9 cellular contexts compared by ENCODE assay signal in the genomic region with DNA sequence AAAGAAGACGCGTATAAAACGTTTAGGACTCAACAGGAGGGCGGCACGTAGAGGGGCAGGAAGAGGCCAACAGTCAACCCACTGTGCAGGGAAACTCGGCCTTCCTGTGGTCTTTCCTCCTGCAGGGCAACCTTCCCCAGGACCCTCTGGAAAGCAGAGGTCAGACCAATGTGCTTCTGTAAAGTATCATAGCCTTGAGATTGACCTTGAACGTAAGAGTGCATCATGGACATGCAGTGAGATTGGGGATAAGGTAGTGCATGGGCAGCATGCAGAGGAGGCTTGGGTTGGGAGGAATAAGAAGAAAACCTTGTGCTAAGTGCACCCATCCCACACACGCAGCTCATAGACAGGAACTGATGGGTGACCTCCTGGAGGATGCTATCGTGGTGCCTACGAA.
"Had no signal": no experiment of that assay in that cellular context is flagged by ENCODE, and none has a peak within 500 bp of the region (broad histone marks: within the 10 kb centered on the region; RNA-seq: fewer than 3 reads in every experiment).

No MANE protein-coding gene starts in this region.

- H3K27ac ChIP-seq: HL-60 had no signal

- H3K4me3 Mint-ChIP-seq: GM23338, H9, HFFc6 had no signal

- H3K27ac Mint-ChIP-seq: GM23338, H9, HFFc6 had no signal

- H3K9me3 Mint-ChIP-seq: GM23338, H9, HFFc6 had no signal

- H3K4me2 ChIP-seq: GM23338 had no signal

- H3K4me3 ChIP-seq: GM23338, K562 had no signal

- DNase-seq: H9, HCEC 1CT, HFFc6, IMR-90 had no signal

- FAIRE-seq: H1, H54, K562 had no signal

- ATAC-seq: GM23338, K562 had no signal
